In genomic region chrX:30712214-30712613, GRCh38 we compare ENCODE assay signal across 11 cellular contexts.
"Had no signal": no experiment of that assay in that cellular context is flagged by ENCODE, and none has a peak within 500 bp of the region (broad histone marks: within the 10 kb centered on the region; RNA-seq: fewer than 3 reads in every experiment).

No MANE protein-coding gene starts in this region.

- FAIRE-seq: TTC549 had no signal

- H3K27me3 Mint-ChIP-seq: activated B cell treated with CpG ODN at 0.5 μM for 24 hours; effector memory CD8-positive, alpha-beta T cell; naive thymus-derived CD8-positive, alpha-beta T cell; stimulated activated naive CD8-positive, alpha-beta T cell treated with anti-CD3 and anti-CD28 coated beads, Interleukin-15, amount 100 ng/mL, for 72 hours had no signal

- H3K4me3 ChIP-seq: adrenal gland, lower lobe of right lung, psoas muscle, testis, upper lobe of left lung had no signal

- H3K27ac Mint-ChIP-seq: effector memory CD8-positive, alpha-beta T cell had no signal

- H3K4me1 ChIP-seq: adrenal gland, lower lobe of right lung, psoas muscle, testis, upper lobe of left lung had no signal

- H3K36me3 ChIP-seq: adrenal gland, upper lobe of left lung had no signal

- DNase-seq: activated B cell treated with CpG ODN at 0.5 μM for 24 hours; stimulated activated naive CD8-positive, alpha-beta T cell treated with anti-CD3 and anti-CD28 coated beads, Interleukin-15, amount 100 ng/mL, for 72 hours had no signal

- H3K9me3 Mint-ChIP-seq: activated naive CD4-positive, alpha-beta T cell treated with anti-CD3 and anti-CD28 coated beads, Interleukin-2, amount 50 U/mL, for 72 hours; effector memory CD8-positive, alpha-beta T cell; naive thymus-derived CD8-positive, alpha-beta T cell; stimulated activated naive CD8-positive, alpha-beta T cell treated with anti-CD3 and anti-CD28 coated beads, Interleukin-15, amount 100 ng/mL, for 72 hours had no signal

- ATAC-seq: effector memory CD8-positive, alpha-beta T cell; naive thymus-derived CD8-positive, alpha-beta T cell had no signal

- H3K27ac ChIP-seq: adrenal gland, lower lobe of right lung, psoas muscle, testis, upper lobe of left lung had no signal

- H3K27me3 ChIP-seq: adrenal gland, testis, upper lobe of left lung had no signal

- H3K4me3 Mint-ChIP-seq: activated B cell treated with CpG ODN at 0.5 μM for 24 hours; effector memory CD8-positive, alpha-beta T cell; naive thymus-derived CD8-positive, alpha-beta T cell had no signal

- H3K9me3 ChIP-seq: adrenal gland, lower lobe of right lung, psoas muscle, testis, upper lobe of left lung had no signal
